In the genomic region with DNA sequence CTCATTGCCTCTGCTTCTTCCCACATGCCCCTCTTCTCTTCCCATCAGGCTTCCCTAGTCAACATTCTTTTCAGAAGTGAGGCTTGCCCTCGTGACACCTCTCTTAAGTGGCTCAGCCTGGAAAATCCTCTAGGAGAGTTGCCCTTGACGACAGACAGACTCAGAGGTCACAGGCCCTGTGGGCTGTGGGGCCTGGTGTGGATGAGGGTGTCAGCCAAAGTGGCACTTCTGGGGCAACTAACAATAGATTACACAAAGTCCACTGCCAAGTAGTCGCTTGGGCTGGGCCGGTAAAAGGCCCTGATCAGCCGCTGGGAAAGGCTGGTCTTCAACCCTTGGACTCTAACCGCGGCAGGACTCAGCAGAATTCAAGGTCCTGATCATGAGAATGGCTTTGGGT, we compare ENCODE assay signal across 19 cellular contexts. TPM values are rescaled to one million over a fixed set of nuclear protein-coding genes. Genes with fewer than 3 reads are reported as not detected.
DNase-seq lines count a peak whose midpoint lies in the region; ATAC-seq, FAIRE-seq and TF ChIP-seq lines count a peak whose summit lies in the region.
"Had no signal": no experiment of that assay in that cellular context is flagged by ENCODE, and none has a peak within 500 bp of the region (broad histone marks: within the 10 kb centered on the region; RNA-seq: fewer than 3 reads in every experiment).

No MANE protein-coding gene starts in this region.

- H3K4me1 ChIP-seq in endodermal cell (ENCODE audit: control insufficient read depth, insufficient read depth, low read length) (no peaks in the 10 kb centered on the region), HepG2 (ENCODE audit: insufficient read depth, low read length) (peaks cover 50% of the 10 kb centered on the region), pancreas (no peaks in the 10 kb centered on the region)
- H3K4me1 ChIP-seq: SJSA1 had no signal

- H3K36me3 ChIP-seq in endodermal cell (ENCODE audit: control insufficient read depth, insufficient read depth, low read length) (no peaks in the 10 kb centered on the region), HepG2 (replicated peaks in 1 of 2; ENCODE audit: control insufficient read depth in 1 of 2, insufficient read depth in 2 of 2, low read length in 2 of 2) (no peaks in the 10 kb centered on the region), pancreas (no peaks in the 10 kb centered on the region)
- H3K36me3 ChIP-seq: SJSA1 had no signal

- TF ChIP-seq CTCF in endodermal cell (conservative IDR thresholded peaks at IDR 0.05) (no peak), HepG2 (CRISPR knock-in tag; IDR thresholded peaks at IDR 0.05) (no peak), pancreas (IDR thresholded peaks at IDR 0.05) (no peak), coronary artery (IDR thresholded peaks at IDR 0.05) (no peak)

- H3K9ac ChIP-seq in endodermal cell (ENCODE audit: extremely low read depth, low read length, poor library complexity, severe bottlenecking) (no peak overlapping the region), HepG2 (ENCODE audit: insufficient read depth, low read depth, low read length) (peak overlapping the region; percentile 36; the same call in 1 of the 2 replicates)
- H3K9ac ChIP-seq: GM23248 had no signal

- H3K79me2 ChIP-seq in HepG2 (ENCODE audit: insufficient read depth, low read length): no peaks in the 10 kb centered on the region

- POLR2A ChIA-PET in HepG2 (lab: Yijun Ruan, JAX): no interaction called here

- intact Hi-C loops in HepG2 (cut with micrococcal nuclease; ENCODE audit: unreplicated experiment) (no loop called here), pancreas (cut with DNase I) (no loop called here)

- FAIRE-seq in HepG2 (lab: Jason Lieb, UNC): peak; percentile 60
- FAIRE-seq in pancreas (lab: Jason Lieb, UNC): no peak

- no peaks in the 10 kb centered on the region for H4K20me1 ChIP-seq in HepG2 (ENCODE audit: insufficient read depth, low read length)

- H3K27me3 Mint-ChIP-seq in endodermal cell (ENCODE audit: insufficient read depth): no peaks in the 10 kb centered on the region
- peaks cover 4% of the 10 kb centered on the region for H3K27me3 Mint-ChIP-seq in activated naive CD4-positive, alpha-beta T cell treated with anti-CD3 and anti-CD28 coated beads, Interleukin-2, amount 10 ng/mL, durations not matched to agents 7 days and 5 days

- H3K4me3 ChIP-seq in endodermal cell (ENCODE audit: low read length) (no peak overlapping the region), HepG2 (replicated peaks in 1 of 3; ENCODE audit: insufficient read depth in 1 of 3, low read depth in 2 of 3, low read length in 3 of 3) (peak overlapping the region in 2 of 3 experiments; percentile 28 to 53; a peak in 3 of 6 replicates), pancreas (no peak overlapping the region), coronary artery (no peak overlapping the region)
- H3K4me3 ChIP-seq: dorsolateral prefrontal cortex, GM23248, SJSA1 had no signal

- H3K4me3 Mint-ChIP-seq in endodermal cell: no peak overlapping the region
- no peak overlapping the region for H3K4me3 Mint-ChIP-seq in activated naive CD4-positive, alpha-beta T cell treated with anti-CD3 and anti-CD28 coated beads, Interleukin-2, amount 10 ng/mL, durations not matched to agents 7 days and 5 days
- H3K4me3 Mint-ChIP-seq: T-helper 17 cell had no signal

- H3K9me3 ChIP-seq in endodermal cell (ENCODE audit: control insufficient read depth, low read length) (no peaks in the 10 kb centered on the region), HepG2 (ENCODE audit: low read length) (no peaks in the 10 kb centered on the region), pancreas (no peaks in the 10 kb centered on the region)
- H3K9me3 ChIP-seq: SJSA1 had no signal

- H3K27ac ChIP-seq in endodermal cell (ENCODE audit: low read depth, low read length) (peak overlapping the region; percentile 8), HepG2 (ENCODE audit: extremely low read length, insufficient read depth, low read length) (peak overlapping the region; percentile 24), pancreas (no peak overlapping the region), coronary artery (no peak overlapping the region)
- H3K27ac ChIP-seq: foreskin keratinocyte, GM23248, SJSA1 had no signal

- H3K36me3 Mint-ChIP-seq in endodermal cell (ENCODE audit: low read depth): no peaks in the 10 kb centered on the region
- no peaks in the 10 kb centered on the region for H3K36me3 Mint-ChIP-seq in activated naive CD4-positive, alpha-beta T cell treated with anti-CD3 and anti-CD28 coated beads, Interleukin-2, amount 10 ng/mL, durations not matched to agents 7 days and 5 days

- peaks cover 6% of the 10 kb centered on the region for H3K9me3 Mint-ChIP-seq in endodermal cell
- H3K9me3 Mint-ChIP-seq in activated naive CD4-positive, alpha-beta T cell treated with anti-CD3 and anti-CD28 coated beads, Interleukin-2, amount 10 ng/mL, durations not matched to agents 7 days and 5 days: no peaks in the 10 kb centered on the region

- in situ Hi-C loops in HepG2 (cut with HindIII; ENCODE audit: extremely low pct_ligation_motif_present, low pct_unique_long_range_greater_than_20kb) (no loop called here), G401 (cut with HindIII; ENCODE audit: low sequenced_read_pairs) (no loop called here)

- H3K27ac Mint-ChIP-seq in endodermal cell: peak overlapping the region; percentile 1
- no peak overlapping the region for H3K27ac Mint-ChIP-seq in activated naive CD4-positive, alpha-beta T cell treated with anti-CD3 and anti-CD28 coated beads, Interleukin-2, amount 10 ng/mL, durations not matched to agents 7 days and 5 days
- H3K27ac Mint-ChIP-seq: T-helper 17 cell had no signal

- TF ChIP-seq EP300 in HepG2 (IDR thresholded peaks at IDR 0.05; ENCODE audit: low read depth in 2 of 2, low read length in 2 of 2) (no peak), HepG2 (CRISPR knock-in tag; IDR thresholded peaks at IDR 0.05; ENCODE audit: borderline replicate concordance) (no peak)

- peak; percentile 47 for DNase-seq in NCI-H82 treated with DMSO at 0.1 percent for 48 hours (lab: John Stamatoyannopoulos, UW; ENCODE audit: unreplicated experiment)
- no peak for DNase-seq in endodermal cell
- DNase-seq in HepG2 (ENCODE audit: low spot score): peak; percentile 45
- peak in 1 of 6 donors; percentile 27 for DNase-seq in pancreas
- no peak for DNase-seq in activated naive CD4-positive, alpha-beta T cell treated with anti-CD3 and anti-CD28 coated beads, Interleukin-2, amount 10 ng/mL, durations not matched to agents 7 days and 5 days
- DNase-seq in G401 (ENCODE audit: low spot score): no peak
- DNase-seq in coronary artery (ENCODE audit: low spot score): no peak
- DNase-seq: activated CD8-positive, alpha-beta memory T cell treated with anti-CD3 and anti-CD28 coated beads, Interleukin-2, amount 50 U/mL, for 48 hours; activated effector memory CD4-positive, alpha-beta T cell treated with Interleukin-2 at 50 U/mL for 16 hours; C1 segment of cervical spinal cord; dorsolateral prefrontal cortex; foreskin keratinocyte; GM23248; NCI-H774; stimulated activated CD4-positive, alpha-beta T cell treated with anti-CD3 and anti-CD28 coated beads, Interleukin-12 subunit alpha, Interleukin-12 subunit beta, amount 100 ng/mL, for 4 hours; stimulated activated CD8-positive, alpha-beta memory T cell treated with anti-CD3 and anti-CD28 coated beads, Interleukin-4, amount 100 ng/mL, for 48 hours; T-helper 17 cell had no signal

- ATAC-seq in HepG2 (peak; percentile 78), pancreas (peak; percentile 34 to 82 (median 52)), GM21737 (IDR thresholded peaks at IDR 0.05; ENCODE audit: unreplicated experiment) (no peak)
- ATAC-seq: foreskin keratinocyte, T-helper 17 cell had no signal

- no TSS peak for BruUV-seq in HepG2 (replicated peaks; lab: Mats Ljungman, UMichigan)

- TF ChIP-seq RAD21 in HepG2 (CRISPR knock-in tag; IDR thresholded peaks at IDR 0.05): no peak

- 90 to 93% methylated on average over 7 of the region's 7 CpGs for WGBS in endodermal cell (ENCODE audit: insufficient coverage in 1 of 2, insufficient read length in 1 of 2), 2 experiments
- 0% methylated on average over 7 of the region's 7 CpGs for WGBS in HepG2 (ENCODE audit: low lambda C conversion rate)
- WGBS in pancreas, 2 donors: 39 to 41% methylated on average over 7 of the region's 7 CpGs

- CTCF ChIA-PET in HepG2 (lab: Yijun Ruan, JAX; ENCODE audit: low intra/inter-chr PET ratio, low total read pairs): no interaction called here
- CTCF ChIA-PET in activated naive CD4-positive, alpha-beta T cell treated with anti-CD3 and anti-CD28 coated beads, Interleukin-2, amount 10 ng/mL, durations not matched to agents 7 days and 5 days (lab: Charles Lee): no interaction called here

- H3K4me2 ChIP-seq in HepG2 (ENCODE audit: low read depth, low read length): peak overlapping the region; percentile 72

- TF ChIP-seq POLR2A in HepG2 (IDR thresholded peaks at IDR 0.05; ENCODE audit: insufficient read depth in 1 of 2, low read depth in 2 of 2, low read length in 2 of 2): no peak

- H2AFZ ChIP-seq in HepG2 (ENCODE audit: low read length): peak overlapping the region; percentile 96
- H2AFZ ChIP-seq: GM23248 had no signal

- peaks cover 5% of the 10 kb centered on the region for H3K4me1 Mint-ChIP-seq in endodermal cell
- no peaks in the 10 kb centered on the region for H3K4me1 Mint-ChIP-seq in activated naive CD4-positive, alpha-beta T cell treated with anti-CD3 and anti-CD28 coated beads, Interleukin-2, amount 10 ng/mL, durations not matched to agents 7 days and 5 days
- H3K4me1 Mint-ChIP-seq: T-helper 17 cell had no signal

- H3K27me3 ChIP-seq in endodermal cell (ENCODE audit: control insufficient read depth, insufficient read depth, low read length, poor library complexity, severe bottlenecking) (no peaks in the 10 kb centered on the region), HepG2 (ENCODE audit: control insufficient read depth in 1 of 2, insufficient read depth in 2 of 2, low read length in 2 of 2) (peaks cover 0 to 6% of the 10 kb centered on the region in 2 experiments; a peak in 3 of 5 replicates), pancreas (no peaks in the 10 kb centered on the region)
- H3K27me3 ChIP-seq: dorsolateral prefrontal cortex, foreskin keratinocyte, SJSA1 had no signal

RNA-seq across cellular contexts. Expression of a gene that starts 33.7 kb away (rescaled TPM):
- total RNA-seq in endodermal cell (10 to 100 TPM; 51.5 to 59.6 TPM), HepG2 (2016; rRNA removed; fragmentation: Illumina TruSeq; extraction: Trizol) (18.5 and 28.9 TPM in 2 replicates), pancreas (10 to 100 TPM in 5 of 6 donors, 1 to 10 TPM in 1; 9.2 to 16.5 (median 13.1) TPM)
- polyA plus RNA-seq in endodermal cell (2013, experiment 1 of 2): 35.2 TPM
- 29.9 TPM for polyA plus RNA-seq in endodermal cell (2013, experiment 2 of 2)
- 3.7 and 4.1 TPM in 2 replicates for total RNA-seq in HepG2 (2016; cell fraction: cytosol; rRNA removed; fragmentation: Illumina TruSeq; extraction: Trizol; ENCODE audit: low read depth)
- total RNA-seq in HepG2 (2016; cell fraction: insoluble cytoplasmic fraction; rRNA removed; fragmentation: Illumina TruSeq; extraction: Trizol): 21.0 and 29.4 TPM in 2 replicates
- total RNA-seq in HepG2 (2016; cell fraction: membrane; rRNA removed; fragmentation: Illumina TruSeq; extraction: Trizol): 8.5 and 9.2 TPM in 2 replicates
- 24.8 and 35.3 TPM in 2 replicates for total RNA-seq in HepG2 (2016; cell fraction: nucleus; rRNA removed; fragmentation: Illumina TruSeq; extraction: Trizol)
- polyA plus RNA-seq in HepG2 (2011; rRNA removed) (10.5 and 11.6 TPM in 2 replicates), pancreas (10 to 100 TPM; 15.5 to 19.6 TPM)
- polyA plus RNA-seq in HepG2 (2011; cell fraction: cytosol; rRNA removed): 7.2 and 10.1 TPM in 2 replicates
- 9.0 and 9.8 TPM in 2 replicates for polyA plus RNA-seq in HepG2 (2011; cell fraction: nucleus; rRNA removed)
- polyA plus RNA-seq in HepG2 (2012): 9.2 and 11.4 TPM in 2 replicates
- 2.3 and 2.8 TPM in 2 replicates for polyA plus RNA-seq in HepG2 (2016; cell fraction: cytosol; fragmentation: Illumina TruSeq; extraction: Trizol; ENCODE audit: low read depth)
- 23.7 and 23.9 TPM in 2 replicates for polyA plus RNA-seq in HepG2 (2016; cell fraction: insoluble cytoplasmic fraction; fragmentation: Illumina TruSeq; extraction: Trizol; ENCODE audit: low read depth)
- 4.7 and 6.0 TPM in 2 replicates for polyA plus RNA-seq in HepG2 (2016; cell fraction: membrane; fragmentation: Illumina TruSeq; extraction: Trizol; ENCODE audit: low read depth)
- polyA plus RNA-seq in HepG2 (2016; cell fraction: nucleus; fragmentation: Illumina TruSeq; extraction: Trizol; ENCODE audit: insufficient read depth, low read depth): 25.7 and 28.3 TPM in 2 replicates
- polyA minus RNA-seq in HepG2 (2011; rRNA and poly(A)+ RNA removed; ENCODE audit: low replicate concordance): 15.4 and 29.1 TPM in 2 replicates
- 7.4 and 8.2 TPM in 2 replicates for polyA minus RNA-seq in HepG2 (2011; cell fraction: cytosol; rRNA and poly(A)+ RNA removed)
- polyA minus RNA-seq in HepG2 (2011; cell fraction: nucleus; rRNA and poly(A)+ RNA removed): 36.6 and 37.7 TPM in 2 replicates
- total RNA-seq in G401 (2014; rRNA removed; shearing (Covaris generic)): 29.2 and 58.3 TPM in 2 replicates

RNA-seq across cellular contexts. Expression of a gene that starts 48.1 kb away (rescaled TPM):
- total RNA-seq in endodermal cell: 100 to 1,000 TPM; 157 to 200 TPM
- 177 TPM for polyA plus RNA-seq in endodermal cell (2013, experiment 1 of 2)
- polyA plus RNA-seq in endodermal cell (2013, experiment 2 of 2): 172 TPM
- total RNA-seq in HepG2 (2016; rRNA removed; fragmentation: Illumina TruSeq; extraction: Trizol): 64.9 and 93.8 TPM in 2 replicates
- 25.0 and 28.0 TPM in 2 replicates for total RNA-seq in HepG2 (2016; cell fraction: cytosol; rRNA removed; fragmentation: Illumina TruSeq; extraction: Trizol; ENCODE audit: low read depth)
- 64.0 and 82.0 TPM in 2 replicates for total RNA-seq in HepG2 (2016; cell fraction: insoluble cytoplasmic fraction; rRNA removed; fragmentation: Illumina TruSeq; extraction: Trizol)
- total RNA-seq in HepG2 (2016; cell fraction: membrane; rRNA removed; fragmentation: Illumina TruSeq; extraction: Trizol): 28.1 and 42.3 TPM in 2 replicates
- total RNA-seq in HepG2 (2016; cell fraction: nucleus; rRNA removed; fragmentation: Illumina TruSeq; extraction: Trizol): 32.7 and 40.0 TPM in 2 replicates
- polyA plus RNA-seq in HepG2 (2011; rRNA removed): 35.9 and 46.0 TPM in 2 replicates
- polyA plus RNA-seq in HepG2 (2011; cell fraction: cytosol; rRNA removed): 20.0 and 28.0 TPM in 2 replicates
- 20.1 and 28.1 TPM in 2 replicates for polyA plus RNA-seq in HepG2 (2011; cell fraction: nucleus; rRNA removed)
- 59.7 and 61.2 TPM in 2 replicates for polyA plus RNA-seq in HepG2 (2012)
- 15.1 and 21.5 TPM in 2 replicates for polyA plus RNA-seq in HepG2 (2016; cell fraction: cytosol; fragmentation: Illumina TruSeq; extraction: Trizol; ENCODE audit: low read depth)
- 80.8 and 92.4 TPM in 2 replicates for polyA plus RNA-seq in HepG2 (2016; cell fraction: insoluble cytoplasmic fraction; fragmentation: Illumina TruSeq; extraction: Trizol; ENCODE audit: low read depth)
- 21.9 and 31.1 TPM in 2 replicates for polyA plus RNA-seq in HepG2 (2016; cell fraction: membrane; fragmentation: Illumina TruSeq; extraction: Trizol; ENCODE audit: low read depth)
- 58.0 and 61.2 TPM in 2 replicates for polyA plus RNA-seq in HepG2 (2016; cell fraction: nucleus; fragmentation: Illumina TruSeq; extraction: Trizol; ENCODE audit: insufficient read depth, low read depth)
- 45.1 and 73.6 TPM in 2 replicates for polyA minus RNA-seq in HepG2 (2011; rRNA and poly(A)+ RNA removed; ENCODE audit: low replicate concordance)
- 28.9 and 44.8 TPM in 2 replicates for polyA minus RNA-seq in HepG2 (2011; cell fraction: cytosol; rRNA and poly(A)+ RNA removed)
- polyA minus RNA-seq in HepG2 (2011; cell fraction: nucleus; rRNA and poly(A)+ RNA removed): 38.7 and 39.8 TPM in 2 replicates
- total RNA-seq in pancreas: 10 to 100 TPM; 33.6 to 66.1 (median 37.4) TPM
- 10 to 100 TPM; 17.3 to 31.9 TPM for polyA plus RNA-seq in pancreas
- 70.3 and 181 TPM in 2 replicates for total RNA-seq in G401 (2014; rRNA removed; shearing (Covaris generic))

Comparison
In these comparisons a context has a peak if more than half of its experiments do, and no peak if none do; other contexts are left out.
1. DNase-seq: peak in NCI-H82 treated with DMSO at 0.1 percent for 48 hours (single experiment) and HepG2 (single experiment); none in endodermal cell (single experiment), activated naive CD4-positive, alpha-beta T cell treated with anti-CD3 and anti-CD28 coated beads, Interleukin-2, amount 10 ng/mL, durations not matched to agents 7 days and 5 days (single experiment), G401 (single experiment) and coronary artery (single experiment).
2. H3K27ac ChIP-seq: peak in endodermal cell (single experiment) and HepG2 (single experiment); none in pancreas (0 of 4) and coronary artery (0 of 2).
3. H3K4me3 ChIP-seq: peak in HepG2 (2 of 3); none in endodermal cell (single experiment), pancreas (0 of 4) and coronary artery (single experiment).